Comparison of ENCODE assay signal across 8 cellular contexts in the genomic region with DNA sequence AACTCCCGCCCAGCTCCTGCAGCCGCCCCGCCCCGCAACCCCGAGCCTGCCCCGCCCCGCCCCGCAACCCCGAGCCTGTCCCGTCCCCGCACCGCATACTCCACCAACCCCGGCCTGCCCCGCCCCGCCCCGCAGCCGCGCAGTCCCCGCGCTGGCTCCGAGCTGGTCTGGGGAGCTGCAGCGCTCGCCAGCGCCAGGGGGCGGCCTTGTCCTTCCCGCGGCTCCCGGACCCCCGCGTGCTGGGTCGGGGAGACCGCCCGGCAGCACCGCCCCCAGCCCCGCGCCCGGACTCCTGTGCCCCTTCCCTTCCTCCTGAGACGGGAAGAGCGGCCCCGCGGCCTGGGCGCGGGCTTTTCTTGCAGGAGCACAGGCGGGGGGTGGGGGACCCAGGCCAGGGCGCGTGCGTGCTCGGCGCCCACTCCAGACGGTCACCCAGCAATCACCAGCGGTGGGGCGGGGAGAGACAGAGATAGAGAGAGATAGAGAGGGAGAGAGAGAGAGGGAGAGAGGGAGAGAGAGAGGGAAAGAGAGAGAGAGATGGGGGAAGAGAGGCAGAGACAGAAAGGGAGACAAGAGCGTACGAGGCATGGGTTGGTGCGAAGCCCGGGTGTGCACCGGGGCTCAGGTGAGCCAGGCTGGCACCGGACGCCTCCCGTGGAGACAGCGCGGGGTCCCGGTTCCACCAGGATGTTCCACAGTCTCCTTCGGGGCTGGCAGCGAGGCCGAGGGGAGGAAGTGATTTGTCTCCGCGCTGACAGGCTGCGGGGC. TPM values are rescaled to one million over a fixed set of nuclear protein-coding genes. Genes with fewer than 3 reads are reported as not detected.
A peak's percentile ranks its signal among the peaks of the same experiment; 100 is the strongest.
DNase-seq lines count a peak whose midpoint lies in the region; ATAC-seq lines count a peak whose summit lies in the region.

No MANE protein-coding gene starts in this region.

- H3K9ac ChIP-seq in HUES6 (ENCODE audit: low read length) (no peak overlapping the region), iPS-15b (ENCODE audit: low read depth, low read length) (no peak overlapping the region)

- no peaks in the 10 kb centered on the region for H3K9me3 ChIP-seq in CD8-positive, alpha-beta memory T cell (ENCODE audit: low read length)
- no peaks in the 10 kb centered on the region for H3K9me3 ChIP-seq in HUES6 (ENCODE audit: control insufficient read depth, insufficient read depth, low read depth, low read length)
- H3K9me3 ChIP-seq in iPS-15b (ENCODE audit: control insufficient read depth, insufficient read depth, low read length) = no peaks in the 10 kb centered on the region

- POLR2A ChIA-PET in CD8-positive, alpha-beta memory T cell (lab: Charles Lee) = no interaction called here
- POLR2A ChIA-PET in activated naive CD8-positive, alpha-beta T cell treated with anti-CD3 and anti-CD28 coated beads, Interleukin-2, amount 10 ng/mL, durations not matched to agents 7 days and 5 days (lab: Charles Lee) = no interaction called here

- no peaks in the 10 kb centered on the region for H3K36me3 ChIP-seq in CD8-positive, alpha-beta memory T cell (ENCODE audit: insufficient read depth, low read length)
- H3K36me3 ChIP-seq in HUES6 (ENCODE audit: control insufficient read depth, insufficient read depth, low read length) (no peaks in the 10 kb centered on the region), iPS-15b (ENCODE audit: control insufficient read depth, insufficient read depth, low read length) (no peaks in the 10 kb centered on the region)

- no peak overlapping the region for H3K27ac Mint-ChIP-seq in CD8-positive, alpha-beta memory T cell
- H3K27ac Mint-ChIP-seq in activated naive CD8-positive, alpha-beta T cell treated with anti-CD3 and anti-CD28 coated beads, Interleukin-2, amount 10 ng/mL, durations not matched to agents 7 days and 5 days = no peak overlapping the region
- H3K27ac Mint-ChIP-seq in stimulated activated naive B cell treated with anti-CD40 and anti-IgM and Interleukin-4, amounts not matched to agents 10 μg/mL and 1 μg/mL and 100 μg/mL, for 72 hours = no peak overlapping the region

- H3K4me3 ChIP-seq in CD8-positive, alpha-beta memory T cell (ENCODE audit: low read length) = no peak overlapping the region
- H3K4me3 ChIP-seq in HUES6 (ENCODE audit: low read depth, low read length) = peak overlapping the region; percentile 53
- H3K4me3 ChIP-seq in iPS-15b (ENCODE audit: low read depth, low read length) = peak overlapping the region; percentile 36

- H3K27ac ChIP-seq in CD8-positive, alpha-beta memory T cell (ENCODE audit: low read depth, low read length) = no peak overlapping the region
- H3K27ac ChIP-seq in HUES6 (ENCODE audit: low read depth, low read length) = no peak overlapping the region

- DNase-seq in CD8-positive, alpha-beta memory T cell = peak in 1 of 5 donors; percentile 23
- DNase-seq in activated naive CD8-positive, alpha-beta T cell treated with anti-CD3 and anti-CD28 coated beads, Interleukin-2, amount 10 ng/mL, durations not matched to agents 7 days and 5 days = no peak
- no peak for DNase-seq in stimulated activated naive B cell treated with anti-CD40 and anti-IgM and Interleukin-4, amounts not matched to agents 10 μg/mL and 1 μg/mL and 100 μg/mL, for 72 hours
- DNase-seq in cerebellar nuclear complex (lab: John Stamatoyannopoulos, UW) (no peak), glomerular visceral epithelial cell (ENCODE audit: extremely low spot score) (no peak)

- H3K9me3 Mint-ChIP-seq in CD8-positive, alpha-beta memory T cell = no peaks in the 10 kb centered on the region
- no peaks in the 10 kb centered on the region for H3K9me3 Mint-ChIP-seq in activated naive CD8-positive, alpha-beta T cell treated with anti-CD3 and anti-CD28 coated beads, Interleukin-2, amount 10 ng/mL, durations not matched to agents 7 days and 5 days
- H3K9me3 Mint-ChIP-seq in stimulated activated naive B cell treated with anti-CD40 and anti-IgM and Interleukin-4, amounts not matched to agents 10 μg/mL and 1 μg/mL and 100 μg/mL, for 72 hours = no peaks in the 10 kb centered on the region

- peaks cover 7% of the 10 kb centered on the region for H3K27me3 ChIP-seq in CD8-positive, alpha-beta memory T cell (ENCODE audit: insufficient read depth, low read length, poor library complexity, severe bottlenecking)
- peaks cover 32% of the 10 kb centered on the region for H3K27me3 ChIP-seq in HUES6 (ENCODE audit: control insufficient read depth, insufficient read depth, low read length)
- H3K27me3 ChIP-seq in iPS-15b (ENCODE audit: control insufficient read depth, insufficient read depth, low read length) = peaks cover 15% of the 10 kb centered on the region

- H3K36me3 Mint-ChIP-seq in CD8-positive, alpha-beta memory T cell = peaks cover 0 to 3% (median 0%) of the 10 kb centered on the region in 3 donors
- no peaks in the 10 kb centered on the region for H3K36me3 Mint-ChIP-seq in activated naive CD8-positive, alpha-beta T cell treated with anti-CD3 and anti-CD28 coated beads, Interleukin-2, amount 10 ng/mL, durations not matched to agents 7 days and 5 days
- peaks cover 0 to 2% of the 10 kb centered on the region in 2 donors for H3K36me3 Mint-ChIP-seq in stimulated activated naive B cell treated with anti-CD40 and anti-IgM and Interleukin-4, amounts not matched to agents 10 μg/mL and 1 μg/mL and 100 μg/mL, for 72 hours

- CTCF ChIA-PET in CD8-positive, alpha-beta memory T cell (lab: Charles Lee) = no interaction called here

- H3K4me3 Mint-ChIP-seq in CD8-positive, alpha-beta memory T cell = peak overlapping the region in 6 of 7 donors; percentile 47 to 64 (median 55)
- H3K4me3 Mint-ChIP-seq in activated naive CD8-positive, alpha-beta T cell treated with anti-CD3 and anti-CD28 coated beads, Interleukin-2, amount 10 ng/mL, durations not matched to agents 7 days and 5 days = no peak overlapping the region
- peak overlapping the region; percentile 46 to 51 for H3K4me3 Mint-ChIP-seq in stimulated activated naive B cell treated with anti-CD40 and anti-IgM and Interleukin-4, amounts not matched to agents 10 μg/mL and 1 μg/mL and 100 μg/mL, for 72 hours

- peaks cover 0 to 13% (median 4%) of the 10 kb centered on the region in 3 donors for H3K4me1 Mint-ChIP-seq in CD8-positive, alpha-beta memory T cell
- H3K4me1 Mint-ChIP-seq in activated naive CD8-positive, alpha-beta T cell treated with anti-CD3 and anti-CD28 coated beads, Interleukin-2, amount 10 ng/mL, durations not matched to agents 7 days and 5 days = no peaks in the 10 kb centered on the region
- peaks cover 8 to 11% of the 10 kb centered on the region in 2 donors for H3K4me1 Mint-ChIP-seq in stimulated activated naive B cell treated with anti-CD40 and anti-IgM and Interleukin-4, amounts not matched to agents 10 μg/mL and 1 μg/mL and 100 μg/mL, for 72 hours

- ATAC-seq in activated naive CD8-positive, alpha-beta T cell treated with anti-CD3 and anti-CD28 coated beads, Interleukin-2, amount 10 ng/mL, durations not matched to agents 7 days and 5 days (ENCODE audit: low read depth) = peak; percentile 50
- peak; percentile 78 to 80 for ATAC-seq in stimulated activated naive B cell treated with anti-CD40 and anti-IgM and Interleukin-4, amounts not matched to agents 10 μg/mL and 1 μg/mL and 100 μg/mL, for 72 hours (replicated peaks)
- no peak for ATAC-seq in GM18868 (IDR thresholded peaks at IDR 0.05; ENCODE audit: unreplicated experiment)

- peaks cover 26 to 39% of the 10 kb centered on the region in 2 donors for H3K27me3 Mint-ChIP-seq in CD8-positive, alpha-beta memory T cell
- H3K27me3 Mint-ChIP-seq in activated naive CD8-positive, alpha-beta T cell treated with anti-CD3 and anti-CD28 coated beads, Interleukin-2, amount 10 ng/mL, durations not matched to agents 7 days and 5 days = peaks cover 16% of the 10 kb centered on the region
- H3K27me3 Mint-ChIP-seq in stimulated activated naive B cell treated with anti-CD40 and anti-IgM and Interleukin-4, amounts not matched to agents 10 μg/mL and 1 μg/mL and 100 μg/mL, for 72 hours = peaks cover 71 to 84% of the 10 kb centered on the region in 2 donors

- no peaks in the 10 kb centered on the region for H3K4me1 ChIP-seq in CD8-positive, alpha-beta memory T cell (ENCODE audit: insufficient read depth, low read length)
- H3K4me1 ChIP-seq in HUES6 (ENCODE audit: control insufficient read depth, insufficient read depth, low read length) (peaks cover 19% of the 10 kb centered on the region), iPS-15b (ENCODE audit: control insufficient read depth, insufficient read depth, low read length) (peaks cover 4% of the 10 kb centered on the region)

RNA-seq across cellular contexts. Expression of a gene that starts 14.7 kb away (rescaled TPM):
- 10 to 100 TPM; 46.4 to 50.2 TPM for total RNA-seq in CD8-positive, alpha-beta memory T cell
- 74.9 TPM for polyA plus RNA-seq in CD8-positive, alpha-beta memory T cell
- total RNA-seq in activated naive CD8-positive, alpha-beta T cell treated with anti-CD3 and anti-CD28 coated beads, Interleukin-2, amount 10 ng/mL, durations not matched to agents 7 days and 5 days = 10 to 100 TPM; 45.3 to 45.9 TPM

RNA-seq across cellular contexts. Expression of a gene that starts 38.3 kb away (rescaled TPM):
- 1 to 10 TPM; 9.0 to 9.1 TPM for total RNA-seq in CD8-positive, alpha-beta memory T cell
- polyA plus RNA-seq in CD8-positive, alpha-beta memory T cell = 2.9 TPM
- total RNA-seq in activated naive CD8-positive, alpha-beta T cell treated with anti-CD3 and anti-CD28 coated beads, Interleukin-2, amount 10 ng/mL, durations not matched to agents 7 days and 5 days = 10 to 100 TPM; 10.5 to 11.2 TPM
